ENCODE assay signal across 19 cellular contexts in the genomic region with DNA sequence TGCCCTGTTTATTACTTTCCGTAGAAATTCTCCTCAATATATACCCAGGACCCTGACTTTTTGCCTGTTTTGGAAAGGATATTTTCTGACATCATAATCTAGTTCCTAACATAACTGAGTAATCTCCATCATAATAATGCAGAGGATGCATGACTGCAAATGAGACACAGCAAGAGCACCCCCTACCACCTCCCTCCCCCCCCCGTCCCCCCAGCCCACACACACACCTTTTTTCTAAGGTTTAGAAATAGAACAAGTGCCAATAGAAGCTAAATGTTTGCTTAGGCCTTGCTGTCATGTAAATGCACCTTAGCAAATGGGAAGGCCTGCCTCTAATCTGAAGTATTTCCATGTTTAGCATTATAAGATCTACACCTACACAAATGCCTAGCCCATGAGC. TPM values are rescaled to one million over a fixed set of nuclear protein-coding genes. Genes with fewer than 3 reads are reported as not detected.
A peak's percentile ranks its signal among the peaks of the same experiment; 100 is the strongest.
DNase-seq lines count a peak whose midpoint lies in the region; ATAC-seq and TF ChIP-seq lines count a peak whose summit lies in the region.
"Had no signal": no experiment of that assay in that cellular context is flagged by ENCODE, and none has a peak within 500 bp of the region (broad histone marks: within the 10 kb centered on the region; RNA-seq: fewer than 3 reads in every experiment).

A gene (minus strand): TSS at position 13 of the 400 bp plus-strand sequence. CDS start 3,239 bp downstream, outside the sequence.

- H3K9me3 ChIP-seq in mucosa of stomach (ENCODE audit: control insufficient read depth, low read length) = no peaks in the 10 kb centered on the region
- H3K9me3 ChIP-seq in tibial artery = no peaks in the 10 kb centered on the region
- H3K9me3 ChIP-seq: MG63, spleen, stomach, uterus had no signal

- peaks cover 75% of the 10 kb centered on the region for H3K27me3 ChIP-seq in mucosa of stomach (ENCODE audit: control insufficient read depth, insufficient read depth, low read length)
- H3K27me3 ChIP-seq in tibial artery = peaks cover 0 to 45% of the 10 kb centered on the region in 2 donors
- H3K27me3 ChIP-seq: uterus had no signal

- no peak within 1 kb of the TSS for H3K27ac Mint-ChIP-seq in stimulated activated naive CD8-positive, alpha-beta T cell treated with anti-CD3 and anti-CD28 coated beads, Interleukin-15, Interleukin-2, amounts not matched to agents 100 ng/mL and 50 ng/mL, for 24 hours
- peak within 1 kb of the TSS in 1 of 5 experiments; percentile 81 for H3K27ac Mint-ChIP-seq in brain
- H3K27ac Mint-ChIP-seq: activated CD4-positive, alpha-beta T cell treated with anti-CD3 and anti-CD28 coated beads for 36 hours; memory B cell had no signal

- no peak for ATAC-seq in stimulated activated naive CD8-positive, alpha-beta T cell treated with anti-CD3 and anti-CD28 coated beads, Interleukin-15, Interleukin-2, amounts not matched to agents 100 U/mL and 50 U/mL, for 24 hours
- no peak for ATAC-seq in GM18870 (IDR thresholded peaks at IDR 0.05; ENCODE audit: unreplicated experiment)
- ATAC-seq: activated CD4-positive, alpha-beta T cell treated with anti-CD3 and anti-CD28 coated beads for 36 hours had no signal

- H3K4me3 ChIP-seq in mucosa of stomach (ENCODE audit: low read length) (no peak within 1 kb of the TSS), tibial artery (no peak within 1 kb of the TSS)
- H3K4me3 ChIP-seq: MG63 had no signal

- peaks cover 24% of the 10 kb centered on the region for H3K4me1 ChIP-seq in mucosa of stomach (ENCODE audit: control insufficient read depth, insufficient read depth, low read length)
- peaks cover 0 to 51% (median 30%) of the 10 kb centered on the region in 4 donors for H3K4me1 ChIP-seq in tibial artery

- peaks cover 22% of the 10 kb centered on the region for H3K4me1 Mint-ChIP-seq in stimulated activated naive CD8-positive, alpha-beta T cell treated with anti-CD3 and anti-CD28 coated beads, Interleukin-15, Interleukin-2, amounts not matched to agents 100 ng/mL and 50 ng/mL, for 24 hours (ENCODE audit: low read depth)
- peaks cover 44% of the 10 kb centered on the region for H3K4me1 Mint-ChIP-seq in brain

- no peak within 1 kb of the TSS for H3K27ac ChIP-seq in tibial artery

- H3K9me3 Mint-ChIP-seq in stimulated activated naive CD8-positive, alpha-beta T cell treated with anti-CD3 and anti-CD28 coated beads, Interleukin-15, Interleukin-2, amounts not matched to agents 100 ng/mL and 50 ng/mL, for 24 hours = no peaks in the 10 kb centered on the region
- peaks cover 0 to 8% (median 0%) of the 10 kb centered on the region in 5 experiments for H3K9me3 Mint-ChIP-seq in brain
- H3K9me3 Mint-ChIP-seq: memory B cell had no signal

- no peaks in the 10 kb centered on the region for H3K36me3 ChIP-seq in mucosa of stomach (ENCODE audit: control insufficient read depth, insufficient read depth, low read length)
- H3K36me3 ChIP-seq in tibial artery = no peaks in the 10 kb centered on the region
- H3K36me3 ChIP-seq: MG63, spleen, stomach, uterus had no signal

- H3K36me3 Mint-ChIP-seq in stimulated activated naive CD8-positive, alpha-beta T cell treated with anti-CD3 and anti-CD28 coated beads, Interleukin-15, Interleukin-2, amounts not matched to agents 100 ng/mL and 50 ng/mL, for 24 hours (ENCODE audit: low read depth) = no peaks in the 10 kb centered on the region
- H3K36me3 Mint-ChIP-seq in brain = no peaks in the 10 kb centered on the region
- H3K36me3 Mint-ChIP-seq: memory B cell had no signal

- H3K9ac ChIP-seq in mucosa of stomach (ENCODE audit: low read length) = peak within 1 kb of the TSS; percentile 11

- peak within 1 kb of the TSS; percentile 59 for H3K4me3 Mint-ChIP-seq in stimulated activated naive CD8-positive, alpha-beta T cell treated with anti-CD3 and anti-CD28 coated beads, Interleukin-15, Interleukin-2, amounts not matched to agents 100 ng/mL and 50 ng/mL, for 24 hours
- H3K4me3 Mint-ChIP-seq in brain = peak within 1 kb of the TSS; percentile 83 to 91 (median 84)

- TF ChIP-seq CTCF in brain (conservative IDR thresholded peaks at IDR 0.05) = no peak
- no peak for TF ChIP-seq CTCF in tibial artery (IDR thresholded peaks at IDR 0.05)

- DNase-seq in stimulated activated naive CD8-positive, alpha-beta T cell treated with anti-CD3 and anti-CD28 coated beads, Interleukin-15, Interleukin-2, amounts not matched to agents 100 U/mL and 50 U/mL, for 24 hours = no peak
- no peak for DNase-seq in epidermal melanocyte (ENCODE audit: insufficient read length, low spot score)
- no peak for DNase-seq in C1 segment of cervical spinal cord (lab: John Stamatoyannopoulos, UW)
- DNase-seq in tibial artery = no peak
- DNase-seq: activated CD4-positive, alpha-beta T cell treated with anti-CD3 and anti-CD28 coated beads for 36 hours; central memory CD4-positive, alpha-beta T cell; effector CD8-positive, alpha-beta T cell; MG63; NCI-H187 treated with DMSO at 0.1 percent for 48 hours; SIG-M5; spleen; stomach; T-helper 9 cell; uterus had no signal

- intact Hi-C loops in tibial artery (cut with DNase I; ENCODE audit: low total_unique reads) = no loop called here

- peaks cover 90% of the 10 kb centered on the region for H3K27me3 Mint-ChIP-seq in stimulated activated naive CD8-positive, alpha-beta T cell treated with anti-CD3 and anti-CD28 coated beads, Interleukin-15, Interleukin-2, amounts not matched to agents 100 ng/mL and 50 ng/mL, for 24 hours
- H3K27me3 Mint-ChIP-seq in brain = peaks cover 97% of the 10 kb centered on the region

RNA-seq across cellular contexts. Expression of the gene that starts here (rescaled TPM):
- polyA plus RNA-seq in brain (ENCODE audit: insufficient read depth, low read depth, low replicate concordance) = 0.58 TPM
